Comparison of ENCODE assay signal across 13 cellular contexts in genomic region chr1:243525085-243525487, GRCh38.
DNase-seq lines count a peak whose midpoint lies in the region; ATAC-seq and TF ChIP-seq lines count a peak whose summit lies in the region.
"Had no signal": no experiment of that assay in that cellular context is flagged by ENCODE, and none has a peak within 500 bp of the region (broad histone marks: within the 10 kb centered on the region; RNA-seq: fewer than 3 reads in every experiment).

No MANE protein-coding gene starts in this region.

- peaks cover 7% of the 10 kb centered on the region for H3K4me1 Mint-ChIP-seq in Caco-2 (ENCODE audit: low read depth, unreplicated experiment)
- peaks cover 15% of the 10 kb centered on the region for H3K4me1 Mint-ChIP-seq in CD8-positive, alpha-beta T cell (ENCODE audit: low read depth)

- no TSS peak for BruUV-seq in Caco-2 (replicated peaks; lab: Mats Ljungman, UMichigan)

- H3K4me2 ChIP-seq in osteoblast (ENCODE audit: insufficient read depth, low read length) = peak overlapping the region; percentile 35

- CTCF ChIA-PET in Caco-2 (lab: Charles Lee) = no interaction called here
- CTCF ChIA-PET in CD8-positive, alpha-beta T cell (lab: Charles Lee) = no interaction called here

- no peaks in the 10 kb centered on the region for H3K27me3 Mint-ChIP-seq in Caco-2 (ENCODE audit: insufficient read depth, unreplicated experiment)
- H3K27me3 Mint-ChIP-seq in CD8-positive, alpha-beta T cell (ENCODE audit: low read depth) = no peaks in the 10 kb centered on the region
- H3K27me3 Mint-ChIP-seq: activated CD4-positive, alpha-beta T cell treated with anti-CD3 and anti-CD28 coated beads, Interleukin-2, amount 10 ng/mL, durations not matched to agents 7 days and 5 days had no signal

- H3K9me3 Mint-ChIP-seq in Caco-2 (ENCODE audit: unreplicated experiment) = peaks cover 19% of the 10 kb centered on the region
- peaks cover 12% of the 10 kb centered on the region for H3K9me3 Mint-ChIP-seq in CD8-positive, alpha-beta T cell

- H3K27me3 ChIP-seq in osteoblast (ENCODE audit: insufficient read depth, low read length) (no peaks in the 10 kb centered on the region), Caco-2 (replicated peaks; ENCODE audit: control insufficient read depth, insufficient read depth, low read length) (no peaks in the 10 kb centered on the region)
- no peaks in the 10 kb centered on the region for H3K27me3 ChIP-seq in CD8-positive, alpha-beta T cell (ENCODE audit: insufficient read depth, low read length)
- H3K27me3 ChIP-seq: adrenal gland had no signal

- no peak overlapping the region for H2AFZ ChIP-seq in osteoblast (ENCODE audit: low read length)

- H3K9me3 ChIP-seq in osteoblast (ENCODE audit: low read depth, low read length) (no peaks in the 10 kb centered on the region), Caco-2 (no peaks in the 10 kb centered on the region)
- H3K9me3 ChIP-seq in CD8-positive, alpha-beta T cell (ENCODE audit: low read length) = no peaks in the 10 kb centered on the region
- H3K9me3 ChIP-seq: adrenal gland had no signal

- no peak overlapping the region for H3K27ac Mint-ChIP-seq in Caco-2 (ENCODE audit: unreplicated experiment)
- H3K27ac Mint-ChIP-seq in CD8-positive, alpha-beta T cell = no peak overlapping the region

- no peak overlapping the region for H3K4me3 ChIP-seq in epithelial cell of esophagus (ENCODE audit: low read length)
- no peak overlapping the region for H3K4me3 ChIP-seq in osteoblast (ENCODE audit: insufficient read depth, low read length)
- H3K4me3 ChIP-seq in Caco-2 (ENCODE audit: low read depth, low read length) = no peak overlapping the region
- no peak overlapping the region for H3K4me3 ChIP-seq in CD8-positive, alpha-beta T cell (ENCODE audit: low read depth, low read length)
- H3K4me3 ChIP-seq: adrenal gland had no signal

- H3K27ac ChIP-seq in osteoblast (ENCODE audit: low read depth, low read length) = peak overlapping the region; percentile 76
- no peak overlapping the region for H3K27ac ChIP-seq in CD8-positive, alpha-beta T cell (ENCODE audit: low read depth, low read length)
- H3K27ac ChIP-seq: adrenal gland, HL-60 had no signal

- intact Hi-C loops in Caco-2 (cut with micrococcal nuclease; ENCODE audit: unreplicated experiment) = no loop called here
- intact Hi-C loops in CD8-positive, alpha-beta T cell (cut with DNase I, micrococcal nuclease) = no loop called here

- DNase-seq in Daoy (ENCODE audit: low read depth) (peak; percentile 66), RPMI7951 (ENCODE audit: low read depth) (peak; percentile 85), epithelial cell of esophagus (ENCODE audit: low read depth) (peak; percentile 56), osteoblast (ENCODE audit: insufficient read length, low spot score, missing footprints) (peak; percentile 92), NCI-H345 (lab: John Stamatoyannopoulos, UW) (no peak), Caco-2 (no peak)
- DNase-seq in activated effector memory CD4-positive, alpha-beta T cell treated with anti-CD3 and anti-CD28 coated beads, Interleukin-2, amount 50 U/mL, for 16 hours = no peak
- DNase-seq in CD8-positive, alpha-beta T cell = no peak
- DNase-seq: activated CD4-positive, alpha-beta T cell treated with anti-CD3 and anti-CD28 coated beads, Interleukin-2, amount 10 ng/mL, durations not matched to agents 7 days and 5 days; adrenal gland; posterior cingulate gyrus; SHP77 had no signal

- TF ChIP-seq CTCF in epithelial cell of esophagus (IDR thresholded peaks at IDR 0.05; ENCODE audit: insufficient read depth, low read depth, low read length, missing control alignments) (no peak), osteoblast (IDR thresholded peaks at IDR 0.05; ENCODE audit: extremely low read depth, low read depth, low read length) (no peak), Caco-2 (IDR thresholded peaks at IDR 0.05; ENCODE audit: insufficient read depth in 1 of 2, low read depth in 1 of 2, low read length in 1 of 2, severe bottlenecking in 1 of 2, unreplicated experiment in 1 of 2) (no peak)
- no peak for TF ChIP-seq CTCF in CD8-positive, alpha-beta T cell (IDR thresholded peaks at IDR 0.05)

- POLR2A ChIA-PET in Caco-2 (lab: Charles Lee) = no interaction called here
- POLR2A ChIA-PET in CD8-positive, alpha-beta T cell (lab: Charles Lee) = interaction anchor here (1.8 kb wide), 1 partner anchor 12 kb away, joined by 5 read pairs; no protein-coding TSS in a partner anchor

- peaks cover 14% of the 10 kb centered on the region for H3K4me1 ChIP-seq in osteoblast (ENCODE audit: insufficient read depth, low read length)
- peaks cover 8% of the 10 kb centered on the region; the same call in 1 of the 2 replicates for H3K4me1 ChIP-seq in Caco-2
- no peaks in the 10 kb centered on the region for H3K4me1 ChIP-seq in CD8-positive, alpha-beta T cell (ENCODE audit: insufficient read depth, low read length)

- no peaks in the 10 kb centered on the region for H3K36me3 ChIP-seq in osteoblast (ENCODE audit: insufficient read depth, low read length)
- no peaks in the 10 kb centered on the region for H3K36me3 ChIP-seq in Caco-2 (ENCODE audit: control insufficient read depth, insufficient read depth, low read length)
- H3K36me3 ChIP-seq in CD8-positive, alpha-beta T cell (ENCODE audit: insufficient read depth, low read length) = no peaks in the 10 kb centered on the region
- H3K36me3 ChIP-seq: adrenal gland had no signal

- no peaks in the 10 kb centered on the region for H4K20me1 ChIP-seq in osteoblast (ENCODE audit: insufficient read depth, low read length)

- H3K79me2 ChIP-seq in osteoblast (ENCODE audit: insufficient read depth, low read length) = no peaks in the 10 kb centered on the region

- H3K36me3 Mint-ChIP-seq in Caco-2 (ENCODE audit: insufficient read depth, unreplicated experiment) = peaks cover 6% of the 10 kb centered on the region
- H3K36me3 Mint-ChIP-seq in CD8-positive, alpha-beta T cell = peaks cover 39% of the 10 kb centered on the region

- ATAC-seq in CD8-positive, alpha-beta T cell = no peak

- H3K4me3 Mint-ChIP-seq in Caco-2 (ENCODE audit: unreplicated experiment) = no peak overlapping the region
- H3K4me3 Mint-ChIP-seq in CD8-positive, alpha-beta T cell = no peak overlapping the region
- H3K4me3 Mint-ChIP-seq: activated CD4-positive, alpha-beta T cell treated with anti-CD3 and anti-CD28 coated beads, Interleukin-2, amount 10 ng/mL, durations not matched to agents 7 days and 5 days had no signal

Comparison
In these comparisons a context has a peak if more than half of its experiments do, and no peak if none do; other contexts are left out.
1. DNase-seq: peak in Daoy (single experiment), RPMI7951 (single experiment), epithelial cell of esophagus (single experiment) and osteoblast (single experiment); none in NCI-H345 (single experiment), activated effector memory CD4-positive, alpha-beta T cell treated with anti-CD3 and anti-CD28 coated beads, Interleukin-2, amount 50 U/mL, for 16 hours (single experiment), Caco-2 (0 of 2) and CD8-positive, alpha-beta T cell (0 of 7).